1 cellular context compared by ENCODE assay signal in the genomic region with DNA sequence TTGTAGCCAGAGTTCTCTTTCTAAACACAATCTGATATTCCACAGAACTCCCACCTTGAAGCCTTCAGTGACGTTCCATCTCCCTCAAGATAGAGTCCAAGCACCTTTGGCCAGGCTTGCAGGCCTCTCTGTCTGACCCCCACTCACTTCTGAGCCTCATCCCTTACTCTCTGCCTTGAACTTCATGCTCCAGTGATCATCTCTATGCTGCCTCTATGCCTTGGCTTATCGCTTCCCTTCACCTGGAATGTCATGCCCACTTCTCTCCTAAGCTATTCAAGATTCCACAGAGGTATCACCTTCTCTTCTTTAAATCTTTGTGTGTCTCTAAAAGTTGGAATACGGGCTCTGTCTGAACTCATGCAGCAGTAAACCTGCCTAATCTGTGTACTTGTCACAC.
A peak's percentile ranks its signal among the peaks of the same experiment; 100 is the strongest.
TF ChIP-seq lines count a peak whose summit lies in the region.

No MANE protein-coding gene starts in this region.

TF ChIP-seq in GM12878, 131 proteins besides CTCF, POLR2A, EP300 and RAD21:
- no peak for TF ChIP-seq LARP7 (IDR thresholded peaks at IDR 0.05)
- peak; percentile 55; the same call in 1 of the 2 replicates for TF ChIP-seq PAX5 (IDR thresholded peaks at IDR 0.05; ENCODE audit: borderline replicate concordance, low read depth, low read length)
